ENCODE assay signal across 8 cellular contexts in the genomic region with DNA sequence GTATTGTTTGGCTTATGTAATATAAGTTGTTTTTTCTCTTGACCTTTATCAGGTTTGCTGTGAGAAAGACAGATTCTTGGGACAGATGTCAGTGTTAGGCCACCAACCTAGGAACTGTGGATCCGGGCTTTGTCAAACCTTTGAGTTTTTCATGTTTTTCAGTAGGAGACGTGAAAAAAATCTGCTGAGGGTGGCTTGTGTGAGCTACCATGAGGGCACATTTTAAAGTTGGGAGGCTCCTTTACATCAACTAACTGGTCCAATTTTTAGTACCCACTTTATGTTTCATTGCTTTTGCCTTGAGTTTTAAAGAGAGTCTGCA. TPM values are rescaled to one million over a fixed set of nuclear protein-coding genes. Genes with fewer than 3 reads are reported as not detected.
DNase-seq lines count a peak whose midpoint lies in the region; ATAC-seq and TF ChIP-seq lines count a peak whose summit lies in the region.

No MANE protein-coding gene starts in this region.

- peaks cover 7% of the 10 kb centered on the region for H3K27me3 Mint-ChIP-seq in neural crest cell (ENCODE audit: low read depth)

- no peak for ATAC-seq in HG02973 (IDR thresholded peaks at IDR 0.05; ENCODE audit: unreplicated experiment)
- ATAC-seq in HG02981 (IDR thresholded peaks at IDR 0.05; ENCODE audit: unreplicated experiment) = no peak
- ATAC-seq in GM21619 (IDR thresholded peaks at IDR 0.05; ENCODE audit: unreplicated experiment) = no peak

- H3K9me3 ChIP-seq in BLaER1 treated with 17β-estradiol and CSF1 and Interleukin-3, amounts not matched to agents 10 nM and 100 nM (replicated peaks in 1 of 11) = peaks cover 0 to 23% (median 17%) of the 10 kb centered on the region in 11 experiments; a peak in 18 of 22 replicates
- H3K9me3 ChIP-seq in KOPT-K1 (ENCODE audit: insufficient read depth, low read length, poor library complexity, severe bottlenecking) = peaks cover 10% of the 10 kb centered on the region

- H3K4me1 ChIP-seq in BLaER1 treated with 17β-estradiol and CSF1 and Interleukin-3, amounts not matched to agents 10 nM and 100 nM = peaks cover 6 to 56% (median 17%) of the 10 kb centered on the region in 10 experiments; a peak in 19 of 20 replicates

- DNase-seq in dorsolateral prefrontal cortex = no peak
- DNase-seq in neural crest cell (ENCODE audit: low read depth, low spot score) = no peak
- DNase-seq in ACHN = no peak

- peaks cover 29% of the 10 kb centered on the region for H3K4me1 Mint-ChIP-seq in neural crest cell

- peak overlapping the region; percentile 73 to 89 (median 79); a peak in 20 of 22 replicates for H3K9ac ChIP-seq in BLaER1 treated with 17β-estradiol and CSF1 and Interleukin-3, amounts not matched to agents 10 nM and 100 nM

- H3K36me3 ChIP-seq in BLaER1 treated with 17β-estradiol and CSF1 and Interleukin-3, amounts not matched to agents 10 nM and 100 nM = peaks cover 0 to 7% (median 0%) of the 10 kb centered on the region in 11 experiments; a peak in 2 of 22 replicates
- H3K36me3 ChIP-seq in KOPT-K1 (ENCODE audit: insufficient read depth, low read length) = no peaks in the 10 kb centered on the region

- peak overlapping the region in 8 of 11 experiments; percentile 65 to 91 (median 78); a peak in 15 of 22 replicates for H3K27ac ChIP-seq in BLaER1 treated with 17β-estradiol and CSF1 and Interleukin-3, amounts not matched to agents 10 nM and 100 nM
- peak overlapping the region; percentile 42 for H3K27ac ChIP-seq in KOPT-K1 (ENCODE audit: low read depth, low read length, poor library complexity, severe bottlenecking)
- peak overlapping the region in 29 of 59 donors; percentile 7 to 92 (median 83) for H3K27ac ChIP-seq in dorsolateral prefrontal cortex

- peaks cover 14% of the 10 kb centered on the region for H3K9me3 Mint-ChIP-seq in neural crest cell

- intact Hi-C loops in dorsolateral prefrontal cortex (cut with DNase I) = loop anchor here (1.0 to 5.0 kb wide), 2 partner anchors 35 to 37 kb away; partner anchors contain the start of gene ANGEL2 (in 2 of the 2)

- H3K4me3 Mint-ChIP-seq in neural crest cell = peak overlapping the region; percentile 93

- TF ChIP-seq CTCF in dorsolateral prefrontal cortex (IDR thresholded peaks at IDR 0.05 in 54 of 56, conservative IDR thresholded peaks at IDR 0.05 in 2 of 56; ENCODE audit: low read depth in 1 of 56, partially characterized antibody in 56 of 56) = no peak
- TF ChIP-seq CTCF in neural crest cell (conservative IDR thresholded peaks at IDR 0.05) = no peak

- H3K4me2 ChIP-seq in BLaER1 treated with 17β-estradiol and CSF1 and Interleukin-3, amounts not matched to agents 10 nM and 100 nM = peak overlapping the region; percentile 71 to 88 (median 83)

- no peak overlapping the region for H3K27ac Mint-ChIP-seq in neural crest cell (ENCODE audit: unreplicated experiment)

- H3K27me3 ChIP-seq in BLaER1 treated with 17β-estradiol and CSF1 and Interleukin-3, amounts not matched to agents 10 nM and 100 nM = no peaks in the 10 kb centered on the region
- peaks cover 0 to 21% (median 0%) of the 10 kb centered on the region in 45 donors for H3K27me3 ChIP-seq in dorsolateral prefrontal cortex

- peaks cover 14% of the 10 kb centered on the region for H3K36me3 Mint-ChIP-seq in neural crest cell (ENCODE audit: low read depth)

- H4K20me1 ChIP-seq in BLaER1 treated with 17β-estradiol and CSF1 and Interleukin-3, amounts not matched to agents 10 nM and 100 nM = peaks cover 0 to 48% (median 14%) of the 10 kb centered on the region in 11 experiments; a peak in 8 of 22 replicates

- in situ Hi-C loops in ACHN (cut with HindIII; ENCODE audit: low pct_ligation_motif_present, low pct_unique_long_range_greater_than_20kb, low sequenced_read_pairs) = no loop called here

- H3K4me3 ChIP-seq in BLaER1 treated with 17β-estradiol and CSF1 and Interleukin-3, amounts not matched to agents 10 nM and 100 nM = peak overlapping the region; percentile 76 to 94 (median 85)
- H3K4me3 ChIP-seq in dorsolateral prefrontal cortex = peak overlapping the region; percentile 58 to 99 (median 92)

RNA-seq across cellular contexts. Expression of gene RPS6KC1, which starts 0.8 kb away (rescaled TPM):
- total RNA-seq in dorsolateral prefrontal cortex (100 to 1,000 TPM in 1 of 120 experiments, 10 to 100 TPM in 119; 45.1 to 104 (median 72.7) TPM), neural crest cell (16.7 and 19.2 TPM in 2 replicates)

RNA-seq across cellular contexts. Expression of gene ANGEL2, which starts 36.2 kb away (rescaled TPM):
- total RNA-seq in dorsolateral prefrontal cortex = 10 to 100 TPM; 42.5 to 77.5 (median 57.2) TPM
- total RNA-seq in neural crest cell = 49.0 and 53.6 TPM in 2 replicates
